Comparison of ENCODE assay signal across 10 cellular contexts in genomic region chr11:112734207-112734606, GRCh38.
DNase-seq lines count a peak whose midpoint lies in the region; ATAC-seq lines count a peak whose summit lies in the region.
"Had no signal": no experiment of that assay in that cellular context is flagged by ENCODE, and none has a peak within 500 bp of the region (broad histone marks: within the 10 kb centered on the region; RNA-seq: fewer than 3 reads in every experiment).

No MANE protein-coding gene starts in this region.

- no peaks in the 10 kb centered on the region for H3K36me3 Mint-ChIP-seq in activated CD8-positive, alpha-beta T cell treated with anti-CD3 and anti-CD28 coated beads, Interleukin-2, amount 10 ng/mL, durations not matched to agents 7 days and 5 days (ENCODE audit: low read depth)
- H3K36me3 Mint-ChIP-seq: CD4-positive, CD25-positive, alpha-beta regulatory T cell had no signal

- no peak overlapping the region for H3K27ac Mint-ChIP-seq in activated CD8-positive, alpha-beta T cell treated with anti-CD3 and anti-CD28 coated beads, Interleukin-2, amount 10 ng/mL, durations not matched to agents 7 days and 5 days
- H3K27ac Mint-ChIP-seq: CD4-positive, CD25-positive, alpha-beta regulatory T cell had no signal

- H3K4me1 Mint-ChIP-seq in activated CD8-positive, alpha-beta T cell treated with anti-CD3 and anti-CD28 coated beads, Interleukin-2, amount 10 ng/mL, durations not matched to agents 7 days and 5 days (ENCODE audit: low read depth): no peaks in the 10 kb centered on the region
- H3K4me1 Mint-ChIP-seq: CD4-positive, CD25-positive, alpha-beta regulatory T cell had no signal

- no peaks in the 10 kb centered on the region for H3K27me3 Mint-ChIP-seq in activated CD8-positive, alpha-beta T cell treated with anti-CD3 and anti-CD28 coated beads, Interleukin-2, amount 10 ng/mL, durations not matched to agents 7 days and 5 days (ENCODE audit: low read depth)

- H3K9me3 Mint-ChIP-seq in activated CD8-positive, alpha-beta T cell treated with anti-CD3 and anti-CD28 coated beads, Interleukin-2, amount 10 ng/mL, durations not matched to agents 7 days and 5 days (ENCODE audit: insufficient read depth): no peaks in the 10 kb centered on the region

- DNase-seq in ACHN (peak; percentile 8), HPDE6-E6E7 (ENCODE audit: extremely low spot score) (peak; percentile 19), iPS DF 4.7 (ENCODE audit: extremely low read depth, low spot score) (peak; percentile 9), T-helper 9 cell (no peak)
- peak; percentile 23 for DNase-seq in activated CD8-positive, alpha-beta T cell treated with anti-CD3 and anti-CD28 coated beads, Interleukin-2, amount 10 ng/mL, durations not matched to agents 7 days and 5 days
- DNase-seq: CD4-positive, CD25-positive, alpha-beta regulatory T cell; NCI-H446 treated with DMSO at 0.1 percent for 48 hours had no signal

- CTCF ChIA-PET in activated CD8-positive, alpha-beta T cell treated with anti-CD3 and anti-CD28 coated beads, Interleukin-2, amount 10 ng/mL, durations not matched to agents 7 days and 5 days (lab: Charles Lee): no interaction called here

- no peak overlapping the region for H3K4me3 Mint-ChIP-seq in activated CD8-positive, alpha-beta T cell treated with anti-CD3 and anti-CD28 coated beads, Interleukin-2, amount 10 ng/mL, durations not matched to agents 7 days and 5 days
- H3K4me3 Mint-ChIP-seq: CD4-positive, CD25-positive, alpha-beta regulatory T cell had no signal

- in situ Hi-C loops in ACHN (cut with HindIII; ENCODE audit: low pct_ligation_motif_present, low pct_unique_long_range_greater_than_20kb, low sequenced_read_pairs): no loop called here

- ATAC-seq in activated CD8-positive, alpha-beta T cell treated with anti-CD3 and anti-CD28 coated beads, Interleukin-2, amount 10 ng/mL, durations not matched to agents 7 days and 5 days: no peak
- ATAC-seq in GM21526 (IDR thresholded peaks at IDR 0.05; ENCODE audit: low FRiP score, unreplicated experiment) (no peak), GM21360 (IDR thresholded peaks at IDR 0.05; ENCODE audit: unreplicated experiment) (no peak), HG03025 (IDR thresholded peaks at IDR 0.05; ENCODE audit: low FRiP score, unreplicated experiment) (no peak)

- POLR2A ChIA-PET in activated CD8-positive, alpha-beta T cell treated with anti-CD3 and anti-CD28 coated beads, Interleukin-2, amount 10 ng/mL, durations not matched to agents 7 days and 5 days (lab: Charles Lee): no interaction called here
